21 cellular contexts compared by ENCODE assay signal in the genomic region with DNA sequence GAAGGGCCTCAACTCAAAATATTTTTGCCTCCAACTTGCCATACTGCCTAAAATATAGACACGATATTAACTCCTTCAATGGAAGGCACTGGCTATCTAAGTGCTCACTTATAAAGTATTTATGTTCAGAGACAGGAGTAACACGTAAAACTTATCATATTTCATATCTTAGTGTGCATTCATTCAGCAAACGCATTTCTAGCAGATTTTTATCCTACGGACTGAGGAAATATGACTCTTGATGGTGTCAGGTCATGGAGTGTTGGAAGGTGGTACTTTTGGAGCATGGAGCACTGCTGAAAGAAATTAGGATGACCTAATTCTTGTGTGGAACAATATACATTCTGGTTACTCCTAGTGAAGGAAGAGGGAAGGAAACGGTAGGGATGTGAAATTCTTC. TPM values are rescaled to one million over a fixed set of nuclear protein-coding genes. Genes with fewer than 3 reads are reported as not detected.
DNase-seq lines count a peak whose midpoint lies in the region; ATAC-seq and TF ChIP-seq lines count a peak whose summit lies in the region.
"Had no signal": no experiment of that assay in that cellular context is flagged by ENCODE, and none has a peak within 500 bp of the region (broad histone marks: within the 10 kb centered on the region; RNA-seq: fewer than 3 reads in every experiment).

No MANE protein-coding gene starts in this region.

- no peak overlapping the region for H3K4me2 ChIP-seq in GM23248 (ENCODE audit: unreplicated experiment)
- H3K4me2 ChIP-seq in osteoblast (ENCODE audit: insufficient read depth, low read length) = no peak overlapping the region

- no peaks in the 10 kb centered on the region for H3K36me3 ChIP-seq in GM23248 (ENCODE audit: low read depth)
- H3K36me3 ChIP-seq in osteoblast (ENCODE audit: insufficient read depth, low read length) = no peaks in the 10 kb centered on the region
- H3K36me3 ChIP-seq: MG63 had no signal

- H4K20me1 ChIP-seq in GM23248 (ENCODE audit: insufficient read depth) (no peaks in the 10 kb centered on the region), osteoblast (ENCODE audit: insufficient read depth, low read length) (no peaks in the 10 kb centered on the region)

- H3K4me3 ChIP-seq in GM23248 (no peak overlapping the region), osteoblast (ENCODE audit: insufficient read depth, low read length) (no peak overlapping the region)
- H3K4me3 ChIP-seq: MG63 had no signal

- peaks cover 48% of the 10 kb centered on the region for H3K4me1 ChIP-seq in GM23248 (ENCODE audit: insufficient read depth)
- peaks cover 35% of the 10 kb centered on the region for H3K4me1 ChIP-seq in osteoblast (ENCODE audit: insufficient read depth, low read length)

- in situ Hi-C loops in GM23248 (cut with MboI) = no loop called here

- CTCF ChIA-PET in WTC11 (lab: Charles Lee) = no interaction called here

- TF ChIP-seq CTCF in osteoblast (IDR thresholded peaks at IDR 0.05; ENCODE audit: extremely low read depth, low read depth, low read length) = no peak
- no peak for TF ChIP-seq CTCF in WTC11 (IDR thresholded peaks at IDR 0.05)

- H3K27me3 ChIP-seq in GM23248 (replicated peaks; ENCODE audit: insufficient read depth) = no peaks in the 10 kb centered on the region
- no peaks in the 10 kb centered on the region for H3K27me3 ChIP-seq in osteoblast (ENCODE audit: insufficient read depth, low read length)
- H3K27me3 ChIP-seq: MG63 had no signal

- no peaks in the 10 kb centered on the region for H3K27me3 Mint-ChIP-seq in activated T-helper 17 cell treated with anti-CD3 and anti-CD28 coated beads, Interleukin-2, amount 50 U/mL, for 72 hours
- no peaks in the 10 kb centered on the region for H3K27me3 Mint-ChIP-seq in T-helper 2 cell treated with Interferon-gamma antibody and Interleukin-4, amounts not matched to agents 5 μg/mL and 100 μg/mL, for 36 hours (ENCODE audit: low read depth)
- H3K27me3 Mint-ChIP-seq in WTC11 (ENCODE audit: low read depth) = no peaks in the 10 kb centered on the region

- peak overlapping the region; percentile 87 for H3K27ac ChIP-seq in GM23248
- peak overlapping the region; percentile 99 for H3K27ac ChIP-seq in epithelial cell of prostate
- peak overlapping the region; percentile 84 for H3K27ac ChIP-seq in osteoblast (ENCODE audit: low read depth, low read length)
- H3K27ac ChIP-seq: C4-2B, HL-60 had no signal

- H3K79me2 ChIP-seq in GM23248 (ENCODE audit: insufficient read depth) (no peaks in the 10 kb centered on the region), osteoblast (ENCODE audit: insufficient read depth, low read length) (no peaks in the 10 kb centered on the region)

- DNase-seq in GM23248 (no peak), epithelial cell of prostate (ENCODE audit: low read depth, low spot score) (no peak), osteoblast (ENCODE audit: insufficient read length, low spot score, missing footprints) (no peak), SIG-M5 (lab: John Stamatoyannopoulos, UW) (no peak), WTC11 (ENCODE audit: low spot score) (no peak)
- DNase-seq in T-helper 2 cell treated with Interferon-gamma antibody and Interleukin-4, amounts not matched to agents 5 μg/mL and 100 μg/mL, for 36 hours (ENCODE audit: low spot score) = no peak
- DNase-seq in activated effector memory CD4-positive, alpha-beta T cell treated with anti-CD3 and anti-CD28 coated beads, Interleukin-2, amount 50 U/mL, for 16 hours = no peak
- DNase-seq: ACHN, DND-41, H7, Karpas-422, MG63, NCI-H1105, NCI-H1694 treated with DMSO at 0.1 percent for 48 hours, NCI-H510A, NCI-H748 treated with DMSO at 0.1 percent for 48 hours, SHP77 treated with DMSO at 0.1 percent for 48 hours had no signal

- H3K4me3 Mint-ChIP-seq in activated T-helper 17 cell treated with anti-CD3 and anti-CD28 coated beads, Interleukin-2, amount 50 U/mL, for 72 hours = no peak overlapping the region
- no peak overlapping the region for H3K4me3 Mint-ChIP-seq in T-helper 2 cell treated with Interferon-gamma antibody and Interleukin-4, amounts not matched to agents 5 μg/mL and 100 μg/mL, for 36 hours
- no peak overlapping the region for H3K4me3 Mint-ChIP-seq in WTC11

- peak overlapping the region; percentile 32; the same call in 1 of the 2 replicates for H2AFZ ChIP-seq in GM23248
- no peak overlapping the region for H2AFZ ChIP-seq in osteoblast (ENCODE audit: low read length)

- H3K4me1 Mint-ChIP-seq in activated T-helper 17 cell treated with anti-CD3 and anti-CD28 coated beads, Interleukin-2, amount 50 U/mL, for 72 hours = peaks cover 10% of the 10 kb centered on the region
- peaks cover 21% of the 10 kb centered on the region for H3K4me1 Mint-ChIP-seq in T-helper 2 cell treated with Interferon-gamma antibody and Interleukin-4, amounts not matched to agents 5 μg/mL and 100 μg/mL, for 36 hours (ENCODE audit: low read depth)
- H3K4me1 Mint-ChIP-seq in WTC11 = no peaks in the 10 kb centered on the region

- WGBS in GM23248 (ENCODE audit: low coverage in 1 of 2, low lambda C conversion rate in 2 of 2, missing lambda C conversion rate in 2 of 2), 2 experiments = 84 to 85% methylated on average over 5 of the region's 5 CpGs

- H3K9ac ChIP-seq in GM23248 = 0 out of 2 replicates have a peak overlapping the region, but pooled peaks have one; percentile 51

- no peaks in the 10 kb centered on the region for H3K9me3 Mint-ChIP-seq in activated T-helper 17 cell treated with anti-CD3 and anti-CD28 coated beads, Interleukin-2, amount 50 U/mL, for 72 hours
- no peaks in the 10 kb centered on the region for H3K9me3 Mint-ChIP-seq in T-helper 2 cell treated with Interferon-gamma antibody and Interleukin-4, amounts not matched to agents 5 μg/mL and 100 μg/mL, for 36 hours
- no peaks in the 10 kb centered on the region for H3K9me3 Mint-ChIP-seq in WTC11

- no peak for ATAC-seq in activated T-helper 17 cell treated with anti-CD3 and anti-CD28 coated beads, Interleukin-2, amount 50 U/mL, for 72 hours (replicated peaks)
- no peak for ATAC-seq in WTC11

- H3F3A ChIP-seq in GM23248 (ENCODE audit: insufficient read depth) = peaks cover 41% of the 10 kb centered on the region

- POLR2A ChIA-PET in WTC11 (lab: Charles Lee) = no interaction called here

- H3K27ac Mint-ChIP-seq in activated T-helper 17 cell treated with anti-CD3 and anti-CD28 coated beads, Interleukin-2, amount 50 U/mL, for 72 hours = peak overlapping the region; percentile 50
- H3K27ac Mint-ChIP-seq in T-helper 2 cell treated with Interferon-gamma antibody and Interleukin-4, amounts not matched to agents 5 μg/mL and 100 μg/mL, for 36 hours = no peak overlapping the region
- no peak overlapping the region for H3K27ac Mint-ChIP-seq in WTC11

- H3K9me2 ChIP-seq in GM23248 (ENCODE audit: insufficient read depth) = peaks cover 4% of the 10 kb centered on the region; the same call in 1 of the 2 replicates

- no peaks in the 10 kb centered on the region for H3K9me3 ChIP-seq in GM23248 (ENCODE audit: low read depth)
- H3K9me3 ChIP-seq in osteoblast (ENCODE audit: low read depth, low read length) = no peaks in the 10 kb centered on the region
- H3K9me3 ChIP-seq: MG63 had no signal

- peaks cover 8% of the 10 kb centered on the region for H3K36me3 Mint-ChIP-seq in activated T-helper 17 cell treated with anti-CD3 and anti-CD28 coated beads, Interleukin-2, amount 50 U/mL, for 72 hours (ENCODE audit: low read depth)
- H3K36me3 Mint-ChIP-seq in T-helper 2 cell treated with Interferon-gamma antibody and Interleukin-4, amounts not matched to agents 5 μg/mL and 100 μg/mL, for 36 hours (ENCODE audit: low read depth) = peaks cover 24% of the 10 kb centered on the region
- H3K36me3 Mint-ChIP-seq in WTC11 = no peaks in the 10 kb centered on the region

TF ChIP-seq in WTC11, 78 proteins besides CTCF, POLR2A, EP300 and RAD21 (continues in another document):
- TF ChIP-seq, protein P1, sequence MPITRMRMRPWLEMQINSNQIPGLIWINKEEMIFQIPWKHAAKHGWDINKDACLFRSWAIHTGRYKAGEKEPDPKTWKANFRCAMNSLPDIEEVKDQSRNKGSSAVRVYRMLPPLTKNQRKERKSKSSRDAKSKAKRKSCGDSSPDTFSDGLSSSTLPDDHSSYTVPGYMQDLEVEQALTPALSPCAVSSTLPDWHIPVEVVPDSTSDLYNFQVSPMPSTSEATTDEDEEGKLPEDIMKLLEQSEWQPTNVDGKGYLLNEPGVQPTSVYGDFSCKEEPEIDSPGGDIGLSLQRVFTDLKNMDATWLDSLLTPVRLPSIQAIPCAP (CRISPR knock-in tag; IDR thresholded peaks at IDR 0.05) = no peak
- TF ChIP-seq ZNF232 (CRISPR knock-in tag; IDR thresholded peaks at IDR 0.05) (no peak), ZNF396 (CRISPR knock-in tag; IDR thresholded peaks at IDR 0.05; ENCODE audit: borderline replicate concordance) (no peak), SMAD4 (CRISPR knock-in tag; IDR thresholded peaks at IDR 0.05) (no peak), NR2C2 (CRISPR knock-in tag; IDR thresholded peaks at IDR 0.05) (no peak), ZNF416 (CRISPR knock-in tag; IDR thresholded peaks at IDR 0.05) (no peak)
- TF ChIP-seq, protein P2, sequence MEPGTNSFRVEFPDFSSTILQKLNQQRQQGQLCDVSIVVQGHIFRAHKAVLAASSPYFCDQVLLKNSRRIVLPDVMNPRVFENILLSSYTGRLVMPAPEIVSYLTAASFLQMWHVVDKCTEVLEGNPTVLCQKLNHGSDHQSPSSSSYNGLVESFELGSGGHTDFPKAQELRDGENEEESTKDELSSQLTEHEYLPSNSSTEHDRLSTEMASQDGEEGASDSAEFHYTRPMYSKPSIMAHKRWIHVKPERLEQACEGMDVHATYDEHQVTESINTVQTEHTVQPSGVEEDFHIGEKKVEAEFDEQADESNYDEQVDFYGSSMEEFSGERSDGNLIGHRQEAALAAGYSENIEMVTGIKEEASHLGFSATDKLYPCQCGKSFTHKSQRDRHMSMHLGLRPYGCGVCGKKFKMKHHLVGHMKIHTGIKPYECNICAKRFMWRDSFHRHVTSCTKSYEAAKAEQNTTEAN (CRISPR knock-in tag; IDR thresholded peaks at IDR 0.05) = no peak
- TF ChIP-seq, protein P3, sequence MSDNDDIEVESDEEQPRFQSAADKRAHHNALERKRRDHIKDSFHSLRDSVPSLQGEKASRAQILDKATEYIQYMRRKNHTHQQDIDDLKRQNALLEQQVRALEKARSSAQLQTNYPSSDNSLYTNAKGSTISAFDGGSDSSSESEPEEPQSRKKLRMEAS (CRISPR knock-in tag; IDR thresholded peaks at IDR 0.05) = no peak

RNA-seq across cellular contexts. Expression of a gene that starts 43.8 kb away (rescaled TPM):
- total RNA-seq in GM23248 (2014; rRNA removed; shearing (Covaris generic)) = 0.32 TPM in 1 of 2 replicates, not detected in the other
- polyA plus RNA-seq in GM23248 (2016; fragmentation: Nextera tagmentation; extraction: Ambion mirVana) = 0.43 and 1.3 TPM in 2 replicates
- total RNA-seq in activated T-helper 17 cell treated with anti-CD3 and anti-CD28 coated beads, Interleukin-2, amount 50 U/mL, for 72 hours = under 1 TPM; 0.91 to 0.93 TPM
- total RNA-seq in osteoblast (0.36 and 1.5 TPM in 2 replicates), WTC11 (2021) (0.09 to 0.18 TPM in 2 of 3 replicates, not detected in the other)
- total RNA-seq: HT1080 had no signal
